Comparison of ENCODE assay signal across 8 cellular contexts in the genomic region with DNA sequence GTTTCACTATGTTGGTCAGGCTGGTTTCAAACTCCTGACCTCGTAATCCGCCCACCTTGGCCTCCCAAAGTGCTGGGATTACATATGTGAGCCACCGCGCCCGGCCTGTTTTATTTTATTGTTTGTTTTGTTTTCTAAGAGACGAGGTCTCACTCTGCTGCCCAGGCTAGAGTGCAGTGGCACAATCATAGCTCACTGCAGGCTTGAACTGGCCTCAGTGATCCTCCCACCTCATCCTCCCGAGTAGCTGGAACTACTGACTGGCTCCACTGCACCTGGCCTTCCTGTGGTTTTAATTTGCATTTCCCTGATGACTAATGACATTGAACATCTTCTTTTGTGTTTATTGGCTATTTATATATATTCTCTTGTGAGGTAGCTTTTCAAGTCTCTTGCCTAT. TPM values are rescaled to one million over a fixed set of nuclear protein-coding genes. Genes with fewer than 3 reads are reported as not detected.
DNase-seq lines count a peak whose midpoint lies in the region; ATAC-seq, FAIRE-seq and TF ChIP-seq lines count a peak whose summit lies in the region.
"Not testable (repeated sequence)": the region's sequence is repeated elsewhere in the genome, so short reads cannot be mapped to it uniquely, and the experiment has no call there.

No MANE protein-coding gene starts in this region.

- DNase-seq in A172 (ENCODE audit: low spot score): peak; percentile 52
- DNase-seq in GM20000 (ENCODE audit: low spot score): peak; percentile 61
- peak; percentile 25 for DNase-seq in NCI-H69 (lab: John Stamatoyannopoulos, UW)
- DNase-seq in activated T-cell treated with anti-CD3 and anti-CD28 coated beads for 48 hours (ENCODE audit: low read depth): peak; percentile 40
- not testable (repeated sequence) for DNase-seq in HepG2 (ENCODE audit: low spot score)

- CTCF ChIA-PET in HepG2 (lab: Yijun Ruan, JAX; ENCODE audit: low intra/inter-chr PET ratio, low total read pairs): not testable (repeated sequence)

- POLR2A ChIA-PET in HepG2 (lab: Yijun Ruan, JAX): interaction anchor here (1.6 to 5.1 kb wide), 3 partner anchors 11 to 13 kb away, joined by 9 to 30 read pairs (median 12); partner anchors contain the start of gene FOXK2

- not testable (repeated sequence) for H3K4me2 ChIP-seq in HepG2 (ENCODE audit: low read depth, low read length)

- TF ChIP-seq RAD21 in HepG2 (CRISPR knock-in tag; IDR thresholded peaks at IDR 0.05): not testable (repeated sequence)

- not testable (repeated sequence) for H3K9me3 ChIP-seq in HepG2 (ENCODE audit: low read length)

- intact Hi-C loops in HepG2 (cut with micrococcal nuclease; ENCODE audit: unreplicated experiment): not testable (repeated sequence)

- WGBS in HepG2 (ENCODE audit: low lambda C conversion rate): 31% methylated on average over 7 of the region's 7 CpGs

- H3K4me3 ChIP-seq in HepG2 (replicated peaks in 1 of 3; ENCODE audit: insufficient read depth in 1 of 3, low read depth in 2 of 3, low read length in 3 of 3): not testable (repeated sequence)

- TF ChIP-seq POLR2A in HepG2 (IDR thresholded peaks at IDR 0.05; ENCODE audit: insufficient read depth in 1 of 2, low read depth in 2 of 2, low read length in 2 of 2): not testable (repeated sequence)

- TF ChIP-seq CTCF in GM20000 (IDR thresholded peaks at IDR 0.05; ENCODE audit: extremely low read depth, missing control alignments); HepG2 (CRISPR knock-in tag; IDR thresholded peaks at IDR 0.05): not testable (repeated sequence)

- not testable (repeated sequence) for BruUV-seq in HepG2 (replicated peaks; lab: Mats Ljungman, UMichigan)

- H3K9ac ChIP-seq in HepG2 (ENCODE audit: insufficient read depth, low read depth, low read length): not testable (repeated sequence)

- H3K4me1 ChIP-seq in HepG2 (ENCODE audit: insufficient read depth, low read length): peaks cover 60% of the 10 kb centered on the region

- not testable (repeated sequence) for H3K27me3 ChIP-seq in HepG2 (ENCODE audit: control insufficient read depth in 1 of 2, insufficient read depth in 2 of 2, low read length in 2 of 2)

- TF ChIP-seq EP300 in HepG2 (IDR thresholded peaks at IDR 0.05; ENCODE audit: low read depth in 2 of 2, low read length in 2 of 2); HepG2 (CRISPR knock-in tag; IDR thresholded peaks at IDR 0.05; ENCODE audit: borderline replicate concordance): not testable (repeated sequence)

- H3K79me2 ChIP-seq in HepG2 (ENCODE audit: insufficient read depth, low read length): not testable (repeated sequence)

- in situ Hi-C loops in HepG2 (cut with HindIII; ENCODE audit: extremely low pct_ligation_motif_present, low pct_unique_long_range_greater_than_20kb): not testable (repeated sequence)

- FAIRE-seq in HepG2 (lab: Jason Lieb, UNC): not testable (repeated sequence)

- H2AFZ ChIP-seq in HepG2 (ENCODE audit: low read length): not testable (repeated sequence)

- H3K36me3 ChIP-seq in HepG2 (replicated peaks in 1 of 2; ENCODE audit: control insufficient read depth in 1 of 2, insufficient read depth in 2 of 2, low read length in 2 of 2): not testable (repeated sequence)

- ATAC-seq in GM18520 (IDR thresholded peaks at IDR 0.05; ENCODE audit: unreplicated experiment): peak; percentile 82
- ATAC-seq in HG02852 (IDR thresholded peaks at IDR 0.05; ENCODE audit: unreplicated experiment): peak; percentile 87
- ATAC-seq in HG03439 (IDR thresholded peaks at IDR 0.05; ENCODE audit: unreplicated experiment): peak; percentile 90
- not testable (repeated sequence) for ATAC-seq in HepG2

- not testable (repeated sequence) for H4K20me1 ChIP-seq in HepG2 (ENCODE audit: insufficient read depth, low read length)

- not testable (repeated sequence) for H3K27ac ChIP-seq in HepG2 (ENCODE audit: extremely low read length, insufficient read depth, low read length)

TF ChIP-seq in HepG2, 621 proteins besides CTCF, POLR2A, EP300 and RAD21 (continues in another document):
- TF ChIP-seq ZNF121 (CRISPR knock-in tag; IDR thresholded peaks at IDR 0.05) (peak; percentile 59), ZMYM3 (CRISPR knock-in tag; IDR thresholded peaks at IDR 0.05) (0 out of 2 replicates have a peak, but pooled peaks have one; percentile 42)

RNA-seq across cellular contexts. Expression of gene FOXK2, which starts 13.1 kb away (rescaled TPM):
- 33.6 and 37.0 TPM in 2 replicates for total RNA-seq in A172 (2014; rRNA removed; shearing (Covaris generic))
- total RNA-seq in HepG2 (2016; rRNA removed; fragmentation: Illumina TruSeq; extraction: Trizol): 47.7 and 67.2 TPM in 2 replicates
- total RNA-seq in HepG2 (2016; cell fraction: cytosol; rRNA removed; fragmentation: Illumina TruSeq; extraction: Trizol; ENCODE audit: low read depth): 118 and 125 TPM in 2 replicates
- 39.3 and 64.3 TPM in 2 replicates for total RNA-seq in HepG2 (2016; cell fraction: insoluble cytoplasmic fraction; rRNA removed; fragmentation: Illumina TruSeq; extraction: Trizol)
- 103 and 104 TPM in 2 replicates for total RNA-seq in HepG2 (2016; cell fraction: membrane; rRNA removed; fragmentation: Illumina TruSeq; extraction: Trizol)
- 38.8 and 51.8 TPM in 2 replicates for total RNA-seq in HepG2 (2016; cell fraction: nucleus; rRNA removed; fragmentation: Illumina TruSeq; extraction: Trizol)
- 67.1 and 73.1 TPM in 2 replicates for polyA plus RNA-seq in HepG2 (2011; rRNA removed)
- 53.2 and 56.1 TPM in 2 replicates for polyA plus RNA-seq in HepG2 (2011; cell fraction: cytosol; rRNA removed)
- 50.7 and 52.2 TPM in 2 replicates for polyA plus RNA-seq in HepG2 (2011; cell fraction: nucleus; rRNA removed)
- polyA plus RNA-seq in HepG2 (2012): 78.2 and 88.0 TPM in 2 replicates
- 38.6 and 41.3 TPM in 2 replicates for polyA plus RNA-seq in HepG2 (2016; cell fraction: cytosol; fragmentation: Illumina TruSeq; extraction: Trizol; ENCODE audit: low read depth)
- polyA plus RNA-seq in HepG2 (2016; cell fraction: insoluble cytoplasmic fraction; fragmentation: Illumina TruSeq; extraction: Trizol; ENCODE audit: low read depth): 59.9 and 75.2 TPM in 2 replicates
- 80.8 and 99.2 TPM in 2 replicates for polyA plus RNA-seq in HepG2 (2016; cell fraction: membrane; fragmentation: Illumina TruSeq; extraction: Trizol; ENCODE audit: low read depth)
- 80.4 and 81.2 TPM in 2 replicates for polyA plus RNA-seq in HepG2 (2016; cell fraction: nucleus; fragmentation: Illumina TruSeq; extraction: Trizol; ENCODE audit: insufficient read depth, low read depth)
- polyA minus RNA-seq in HepG2 (2011; rRNA and poly(A)+ RNA removed; ENCODE audit: low replicate concordance): 83.4 and 116 TPM in 2 replicates
- 74.6 and 79.0 TPM in 2 replicates for polyA minus RNA-seq in HepG2 (2011; cell fraction: cytosol; rRNA and poly(A)+ RNA removed)
- polyA minus RNA-seq in HepG2 (2011; cell fraction: nucleus; rRNA and poly(A)+ RNA removed): 55.5 and 74.1 TPM in 2 replicates

RNA-seq across cellular contexts. Expression of gene NARF, which starts 47.9 kb away (rescaled TPM):
- 55.7 and 59.0 TPM in 2 replicates for total RNA-seq in A172 (2014; rRNA removed; shearing (Covaris generic))
- total RNA-seq in HepG2 (2016; rRNA removed; fragmentation: Illumina TruSeq; extraction: Trizol): 61.1 and 69.8 TPM in 2 replicates
- 34.2 and 37.8 TPM in 2 replicates for total RNA-seq in HepG2 (2016; cell fraction: cytosol; rRNA removed; fragmentation: Illumina TruSeq; extraction: Trizol; ENCODE audit: low read depth)
- 63.6 and 70.0 TPM in 2 replicates for total RNA-seq in HepG2 (2016; cell fraction: insoluble cytoplasmic fraction; rRNA removed; fragmentation: Illumina TruSeq; extraction: Trizol)
- total RNA-seq in HepG2 (2016; cell fraction: membrane; rRNA removed; fragmentation: Illumina TruSeq; extraction: Trizol): 62.0 and 64.0 TPM in 2 replicates
- 32.3 and 41.4 TPM in 2 replicates for total RNA-seq in HepG2 (2016; cell fraction: nucleus; rRNA removed; fragmentation: Illumina TruSeq; extraction: Trizol)
- polyA plus RNA-seq in HepG2 (2011; rRNA removed): 137 and 144 TPM in 2 replicates
- 155 and 177 TPM in 2 replicates for polyA plus RNA-seq in HepG2 (2011; cell fraction: cytosol; rRNA removed)
- 165 and 174 TPM in 2 replicates for polyA plus RNA-seq in HepG2 (2011; cell fraction: nucleus; rRNA removed)
- 79.6 and 111 TPM in 2 replicates for polyA plus RNA-seq in HepG2 (2012)
- 46.7 and 48.3 TPM in 2 replicates for polyA plus RNA-seq in HepG2 (2016; cell fraction: cytosol; fragmentation: Illumina TruSeq; extraction: Trizol; ENCODE audit: low read depth)
- 78.0 and 81.9 TPM in 2 replicates for polyA plus RNA-seq in HepG2 (2016; cell fraction: insoluble cytoplasmic fraction; fragmentation: Illumina TruSeq; extraction: Trizol; ENCODE audit: low read depth)
- polyA plus RNA-seq in HepG2 (2016; cell fraction: membrane; fragmentation: Illumina TruSeq; extraction: Trizol; ENCODE audit: low read depth): 47.5 and 59.5 TPM in 2 replicates
- polyA plus RNA-seq in HepG2 (2016; cell fraction: nucleus; fragmentation: Illumina TruSeq; extraction: Trizol; ENCODE audit: insufficient read depth, low read depth): 89.0 and 97.4 TPM in 2 replicates
- polyA minus RNA-seq in HepG2 (2011; rRNA and poly(A)+ RNA removed; ENCODE audit: low replicate concordance): 42.5 and 59.2 TPM in 2 replicates
- 31.3 and 38.9 TPM in 2 replicates for polyA minus RNA-seq in HepG2 (2011; cell fraction: cytosol; rRNA and poly(A)+ RNA removed)
- 31.5 and 44.4 TPM in 2 replicates for polyA minus RNA-seq in HepG2 (2011; cell fraction: nucleus; rRNA and poly(A)+ RNA removed)

RNA-seq across cellular contexts. Expression of gene CYBC1, which starts 55.9 kb away (rescaled TPM):
- 56.7 and 121 TPM in 2 replicates for total RNA-seq in A172 (2014; rRNA removed; shearing (Covaris generic))
- 27.1 and 43.4 TPM in 2 replicates for total RNA-seq in HepG2 (2016; rRNA removed; fragmentation: Illumina TruSeq; extraction: Trizol)
- 72.9 and 78.4 TPM in 2 replicates for total RNA-seq in HepG2 (2016; cell fraction: cytosol; rRNA removed; fragmentation: Illumina TruSeq; extraction: Trizol; ENCODE audit: low read depth)
- total RNA-seq in HepG2 (2016; cell fraction: insoluble cytoplasmic fraction; rRNA removed; fragmentation: Illumina TruSeq; extraction: Trizol): 23.7 and 43.2 TPM in 2 replicates
- total RNA-seq in HepG2 (2016; cell fraction: membrane; rRNA removed; fragmentation: Illumina TruSeq; extraction: Trizol): 74.7 and 83.2 TPM in 2 replicates
- 38.5 and 40.4 TPM in 2 replicates for total RNA-seq in HepG2 (2016; cell fraction: nucleus; rRNA removed; fragmentation: Illumina TruSeq; extraction: Trizol)
- 44.1 and 56.8 TPM in 2 replicates for polyA plus RNA-seq in HepG2 (2011; rRNA removed)
- polyA plus RNA-seq in HepG2 (2011; cell fraction: cytosol; rRNA removed): 43.1 and 61.0 TPM in 2 replicates
- polyA plus RNA-seq in HepG2 (2011; cell fraction: nucleus; rRNA removed): 170 and 187 TPM in 2 replicates
- polyA plus RNA-seq in HepG2 (2012): 22.9 and 33.5 TPM in 2 replicates
- polyA plus RNA-seq in HepG2 (2016; cell fraction: cytosol; fragmentation: Illumina TruSeq; extraction: Trizol; ENCODE audit: low read depth): 7.9 and 8.6 TPM in 2 replicates
- polyA plus RNA-seq in HepG2 (2016; cell fraction: insoluble cytoplasmic fraction; fragmentation: Illumina TruSeq; extraction: Trizol; ENCODE audit: low read depth): 17.6 and 23.7 TPM in 2 replicates
- 13.1 and 13.7 TPM in 2 replicates for polyA plus RNA-seq in HepG2 (2016; cell fraction: membrane; fragmentation: Illumina TruSeq; extraction: Trizol; ENCODE audit: low read depth)
- 99.7 and 100 TPM in 2 replicates for polyA plus RNA-seq in HepG2 (2016; cell fraction: nucleus; fragmentation: Illumina TruSeq; extraction: Trizol; ENCODE audit: insufficient read depth, low read depth)
- 44.8 and 70.0 TPM in 2 replicates for polyA minus RNA-seq in HepG2 (2011; rRNA and poly(A)+ RNA removed; ENCODE audit: low replicate concordance)
- 34.6 and 36.4 TPM in 2 replicates for polyA minus RNA-seq in HepG2 (2011; cell fraction: cytosol; rRNA and poly(A)+ RNA removed)
- polyA minus RNA-seq in HepG2 (2011; cell fraction: nucleus; rRNA and poly(A)+ RNA removed): 46.0 and 49.1 TPM in 2 replicates
